In genomic region chr4:176195184-176195978, GRCh38 we compare ENCODE assay signal across 1 cellular context.
TF ChIP-seq lines count a peak whose summit lies in the region.

Gene SPATA4 (minus strand): TSS chr4:176195585. CDS start chr4:176195562, 23 bp downstream.

TF ChIP-seq in HepG2, 621 proteins besides CTCF, POLR2A, EP300 and RAD21 (continued from another document and continues in another):
- TF ChIP-seq HMG20A (CRISPR knock-in tag; IDR thresholded peaks at IDR 0.05; ENCODE audit: borderline replicate concordance) (no peak), ZFP90 (CRISPR knock-in tag; IDR thresholded peaks at IDR 0.05; ENCODE audit: borderline replicate concordance) (no peak), PHF5A (CRISPR knock-in tag; IDR thresholded peaks at IDR 0.05; ENCODE audit: low read depth, unreplicated experiment) (no peak), MED13 (CRISPR knock-in tag; IDR thresholded peaks at IDR 0.05) (no peak), MBD4 (IDR thresholded peaks at IDR 0.05; ENCODE audit: borderline replicate concordance, low read length) (no peak), SSRP1 (CRISPR knock-in tag; IDR thresholded peaks at IDR 0.05) (no peak), ZNF816 (CRISPR knock-in tag; IDR thresholded peaks at IDR 0.05; ENCODE audit: borderline replicate concordance) (no peak), ZSCAN29 (CRISPR knock-in tag; conservative IDR thresholded peaks at IDR 0.05) (no peak), ZNF639 (CRISPR knock-in tag; conservative IDR thresholded peaks at IDR 0.05) (no peak), ZNF550 (CRISPR knock-in tag; IDR thresholded peaks at IDR 0.05; ENCODE audit: borderline replicate concordance) (no peak), MAFK (conservative IDR thresholded peaks at IDR 0.05 in 1 of 2, IDR thresholded peaks at IDR 0.05 in 1 of 2; ENCODE audit: low read length in 2 of 2) (no peak), ZFP82 (CRISPR knock-in tag; IDR thresholded peaks at IDR 0.05; ENCODE audit: borderline replicate concordance) (no peak), ZNF672 (CRISPR knock-in tag; IDR thresholded peaks at IDR 0.05) (no peak), ZNF800 (CRISPR knock-in tag; IDR thresholded peaks at IDR 0.05) (no peak), MED8 (CRISPR knock-in tag; IDR thresholded peaks at IDR 0.05; ENCODE audit: insufficient replicate concordance) (no peak), ZNF281 (CRISPR knock-in tag; IDR thresholded peaks at IDR 0.05; ENCODE audit: borderline replicate concordance) (no peak), MIER2 (CRISPR knock-in tag; IDR thresholded peaks at IDR 0.05) (no peak), TMF1 (CRISPR knock-in tag; IDR thresholded peaks at IDR 0.05; ENCODE audit: low read depth) (no peak), NCOR1 (IDR thresholded peaks at IDR 0.05; ENCODE audit: borderline replicate concordance, low read length) (no peak), KAT7 (CRISPR knock-in tag; IDR thresholded peaks at IDR 0.05; ENCODE audit: borderline replicate concordance) (no peak), NFE2L1 (CRISPR knock-in tag; IDR thresholded peaks at IDR 0.05; ENCODE audit: borderline replicate concordance) (no peak), IRF2 (CRISPR knock-in tag; IDR thresholded peaks at IDR 0.05) (no peak), ZNF616 (CRISPR knock-in tag; IDR thresholded peaks at IDR 0.05; ENCODE audit: low read depth) (no peak), BATF2 (CRISPR knock-in tag; IDR thresholded peaks at IDR 0.05) (no peak), ZFP36L1 (CRISPR knock-in tag; IDR thresholded peaks at IDR 0.05) (no peak; the same call in 1 of the 2 replicates), SP5 (CRISPR knock-in tag; IDR thresholded peaks at IDR 0.05; ENCODE audit: borderline replicate concordance, low read depth) (peak; percentile 52; the same call in 1 of the 2 replicates), ZNF704 (CRISPR knock-in tag; IDR thresholded peaks at IDR 0.05; ENCODE audit: borderline replicate concordance) (no peak), ZNF263 (CRISPR knock-in tag; IDR thresholded peaks at IDR 0.05) (no peak), ZNF124 (CRISPR knock-in tag; IDR thresholded peaks at IDR 0.05) (no peak), PHF8 (CRISPR knock-in tag; IDR thresholded peaks at IDR 0.05) (peak; percentile 63), RFX1 (IDR thresholded peaks at IDR 0.05) (peak; percentile 89), MEIS1 (CRISPR knock-in tag; IDR thresholded peaks at IDR 0.05; ENCODE audit: borderline replicate concordance) (no peak), ZNF670 (CRISPR knock-in tag; IDR thresholded peaks at IDR 0.05; ENCODE audit: borderline replicate concordance) (no peak), ZNF777 (CRISPR knock-in tag; IDR thresholded peaks at IDR 0.05) (no peak), BRD4 (CRISPR knock-in tag; IDR thresholded peaks at IDR 0.05) (no peak), PRMT3 (CRISPR knock-in tag; IDR thresholded peaks at IDR 0.05; ENCODE audit: borderline replicate concordance, low read depth) (no peak), ZNF337 (CRISPR knock-in tag; IDR thresholded peaks at IDR 0.05; ENCODE audit: borderline replicate concordance, low read depth) (no peak), DPF2 (CRISPR knock-in tag; IDR thresholded peaks at IDR 0.05; ENCODE audit: borderline replicate concordance, low read depth) (no peak), GZF1 (CRISPR knock-in tag; IDR thresholded peaks at IDR 0.05) (no peak), ZNF280B (CRISPR knock-in tag; IDR thresholded peaks at IDR 0.05; ENCODE audit: borderline replicate concordance) (no peak), SALL2 (CRISPR knock-in tag; IDR thresholded peaks at IDR 0.05) (no peak), DMAP1 (CRISPR knock-in tag; IDR thresholded peaks at IDR 0.05) (0 out of 2 replicates have a peak, but pooled peaks have one; percentile 30), ARNTL (CRISPR knock-in tag; IDR thresholded peaks at IDR 0.05) (no peak), TBP (CRISPR knock-in tag; IDR thresholded peaks at IDR 0.05) (no peak), XRCC5 (optimal IDR thresholded peaks at IDR 0.05; ENCODE audit: low read length) (peak; percentile 34), ZNF10 (CRISPR knock-in tag; IDR thresholded peaks at IDR 0.05; ENCODE audit: borderline replicate concordance, low read depth) (no peak), CBX2 (IDR thresholded peaks at IDR 0.05; ENCODE audit: low read depth, low read length) (no peak), CBX2 (CRISPR knock-in tag; IDR thresholded peaks at IDR 0.05; ENCODE audit: low read depth) (no peak), ARNT2 (CRISPR knock-in tag; IDR thresholded peaks at IDR 0.05; ENCODE audit: low read depth) (no peak; the same call in 1 of the 2 replicates), ZFY (CRISPR knock-in tag; IDR thresholded peaks at IDR 0.05) (peak; percentile 79), MEF2D (CRISPR knock-in tag; IDR thresholded peaks at IDR 0.05) (no peak)
- TF ChIP-seq, protein P1, sequence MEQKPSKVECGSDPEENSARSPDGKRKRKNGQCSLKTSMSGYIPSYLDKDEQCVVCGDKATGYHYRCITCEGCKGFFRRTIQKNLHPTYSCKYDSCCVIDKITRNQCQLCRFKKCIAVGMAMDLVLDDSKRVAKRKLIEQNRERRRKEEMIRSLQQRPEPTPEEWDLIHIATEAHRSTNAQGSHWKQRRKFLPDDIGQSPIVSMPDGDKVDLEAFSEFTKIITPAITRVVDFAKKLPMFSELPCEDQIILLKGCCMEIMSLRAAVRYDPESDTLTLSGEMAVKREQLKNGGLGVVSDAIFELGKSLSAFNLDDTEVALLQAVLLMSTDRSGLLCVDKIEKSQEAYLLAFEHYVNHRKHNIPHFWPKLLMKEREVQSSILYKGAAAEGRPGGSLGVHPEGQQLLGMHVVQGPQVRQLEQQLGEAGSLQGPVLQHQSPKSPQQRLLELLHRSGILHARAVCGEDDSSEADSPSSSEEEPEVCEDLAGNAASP (CRISPR knock-in tag; IDR thresholded peaks at IDR 0.05; ENCODE audit: borderline replicate concordance) = 0 out of 2 replicates have a peak, but pooled peaks have one; percentile 24
- TF ChIP-seq, protein P2, sequence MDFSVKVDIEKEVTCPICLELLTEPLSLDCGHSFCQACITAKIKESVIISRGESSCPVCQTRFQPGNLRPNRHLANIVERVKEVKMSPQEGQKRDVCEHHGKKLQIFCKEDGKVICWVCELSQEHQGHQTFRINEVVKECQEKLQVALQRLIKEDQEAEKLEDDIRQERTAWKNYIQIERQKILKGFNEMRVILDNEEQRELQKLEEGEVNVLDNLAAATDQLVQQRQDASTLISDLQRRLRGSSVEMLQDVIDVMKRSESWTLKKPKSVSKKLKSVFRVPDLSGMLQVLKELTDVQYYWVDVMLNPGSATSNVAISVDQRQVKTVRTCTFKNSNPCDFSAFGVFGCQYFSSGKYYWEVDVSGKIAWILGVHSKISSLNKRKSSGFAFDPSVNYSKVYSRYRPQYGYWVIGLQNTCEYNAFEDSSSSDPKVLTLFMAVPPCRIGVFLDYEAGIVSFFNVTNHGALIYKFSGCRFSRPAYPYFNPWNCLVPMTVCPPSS (IDR thresholded peaks at IDR 0.05) = no peak
- TF ChIP-seq, protein P3, sequence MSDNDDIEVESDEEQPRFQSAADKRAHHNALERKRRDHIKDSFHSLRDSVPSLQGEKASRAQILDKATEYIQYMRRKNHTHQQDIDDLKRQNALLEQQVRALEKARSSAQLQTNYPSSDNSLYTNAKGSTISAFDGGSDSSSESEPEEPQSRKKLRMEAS (IDR thresholded peaks at IDR 0.05) = peak; percentile 78
- TF ChIP-seq, protein P4, sequence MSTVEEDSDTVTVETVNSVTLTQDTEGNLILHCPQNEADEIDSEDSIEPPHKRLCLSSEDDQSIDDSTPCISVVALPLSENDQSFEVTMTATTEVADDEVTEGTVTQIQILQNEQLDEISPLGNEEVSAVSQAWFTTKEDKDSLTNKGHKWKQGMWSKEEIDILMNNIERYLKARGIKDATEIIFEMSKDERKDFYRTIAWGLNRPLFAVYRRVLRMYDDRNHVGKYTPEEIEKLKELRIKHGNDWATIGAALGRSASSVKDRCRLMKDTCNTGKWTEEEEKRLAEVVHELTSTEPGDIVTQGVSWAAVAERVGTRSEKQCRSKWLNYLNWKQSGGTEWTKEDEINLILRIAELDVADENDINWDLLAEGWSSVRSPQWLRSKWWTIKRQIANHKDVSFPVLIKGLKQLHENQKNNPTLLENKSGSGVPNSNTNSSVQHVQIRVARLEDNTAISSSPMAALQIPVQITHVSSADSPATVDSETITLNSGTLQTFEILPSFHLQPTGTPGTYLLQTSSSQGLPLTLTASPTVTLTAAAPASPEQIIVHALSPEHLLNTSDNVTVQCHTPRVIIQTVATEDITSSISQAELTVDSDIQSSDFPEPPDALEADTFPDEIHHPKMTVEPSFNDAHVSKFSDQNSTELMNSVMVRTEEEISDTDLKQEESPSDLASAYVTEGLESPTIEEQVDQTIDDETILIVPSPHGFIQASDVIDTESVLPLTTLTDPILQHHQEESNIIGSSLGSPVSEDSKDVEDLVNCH (CRISPR knock-in tag; IDR thresholded peaks at IDR 0.05) = no peak
- TF ChIP-seq, protein P5, sequence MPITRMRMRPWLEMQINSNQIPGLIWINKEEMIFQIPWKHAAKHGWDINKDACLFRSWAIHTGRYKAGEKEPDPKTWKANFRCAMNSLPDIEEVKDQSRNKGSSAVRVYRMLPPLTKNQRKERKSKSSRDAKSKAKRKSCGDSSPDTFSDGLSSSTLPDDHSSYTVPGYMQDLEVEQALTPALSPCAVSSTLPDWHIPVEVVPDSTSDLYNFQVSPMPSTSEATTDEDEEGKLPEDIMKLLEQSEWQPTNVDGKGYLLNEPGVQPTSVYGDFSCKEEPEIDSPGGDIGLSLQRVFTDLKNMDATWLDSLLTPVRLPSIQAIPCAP (CRISPR knock-in tag; IDR thresholded peaks at IDR 0.05; ENCODE audit: low read depth) = no peak
